13 cellular contexts compared by ENCODE assay signal in the genomic region with DNA sequence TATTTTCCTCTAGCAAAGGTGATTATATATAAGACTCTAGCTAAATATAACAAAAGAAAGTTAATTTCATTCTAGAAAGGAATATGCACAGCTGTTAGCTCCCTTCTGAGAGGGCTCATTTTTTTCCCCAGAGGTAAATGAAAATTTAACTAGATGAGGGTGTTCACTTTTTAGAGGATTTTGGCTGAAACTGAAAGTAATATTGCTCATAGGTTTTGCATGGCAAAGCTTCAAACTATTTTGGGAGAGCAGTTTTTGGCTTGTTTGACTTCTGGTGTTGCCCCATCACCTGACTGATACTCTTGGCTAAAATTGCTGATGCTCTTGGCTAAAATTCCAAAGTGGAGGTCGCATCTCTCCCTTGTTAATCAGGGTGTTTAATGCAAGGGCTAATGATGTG.
DNase-seq lines count a peak whose midpoint lies in the region; ATAC-seq and TF ChIP-seq lines count a peak whose summit lies in the region.
"Had no signal": no experiment of that assay in that cellular context is flagged by ENCODE, and none has a peak within 500 bp of the region (broad histone marks: within the 10 kb centered on the region; RNA-seq: fewer than 3 reads in every experiment).

No MANE protein-coding gene starts in this region.

- intact Hi-C loops in PC-3 (cut with micrococcal nuclease), result no loop called here
- intact Hi-C loops in gastrocnemius medialis (cut with DNase I; ENCODE audit: low total_unique reads), result no loop called here

- H3K4me3 ChIP-seq in PC-3 (ENCODE audit: low read length), result no peak overlapping the region
- no peak overlapping the region for H3K4me3 ChIP-seq in gastrocnemius medialis
- H3K4me3 ChIP-seq: skin epidermis had no signal

- no peak overlapping the region for H2AFZ ChIP-seq in PC-3 (ENCODE audit: low read length)

- CTCF ChIA-PET in PC-3 (lab: Charles Lee), result no interaction called here

- no peak overlapping the region for H3K9ac ChIP-seq in PC-3 (ENCODE audit: low read length)

- no TSS peak for BruUV-seq in PC-3 (replicated peaks; lab: Mats Ljungman, UMichigan)

- H3F3A ChIP-seq in PC-3 (ENCODE audit: low read length, unreplicated experiment), result no peaks in the 10 kb centered on the region

- POLR2A ChIA-PET in PC-3 (lab: Charles Lee; ENCODE audit: unreplicated experiment), result interaction anchor here (0.6 kb wide), 1 partner anchor 816 kb away, joined by 5 read pairs; no protein-coding TSS in a partner anchor

- no peaks in the 10 kb centered on the region for H3K9me2 ChIP-seq in PC-3 (replicated peaks; ENCODE audit: low read length)

- ATAC-seq in GM18519 (IDR thresholded peaks at IDR 0.05; ENCODE audit: low FRiP score, unreplicated experiment) (peak; percentile 86), GM21423 (IDR thresholded peaks at IDR 0.05; ENCODE audit: unreplicated experiment) (peak; percentile 90), HG03060 (IDR thresholded peaks at IDR 0.05; ENCODE audit: low read depth, unreplicated experiment) (peak; percentile 86), PC-3 (no peak), gastrocnemius medialis (no peak)

- H3K27ac ChIP-seq in PC-3 (ENCODE audit: low read length), result no peak overlapping the region
- no peak overlapping the region for H3K27ac ChIP-seq in gastrocnemius medialis
- H3K27ac ChIP-seq: skin epidermis had no signal

- H3K9me3 ChIP-seq in PC-3 (ENCODE audit: low read length), result no peaks in the 10 kb centered on the region
- H3K9me3 ChIP-seq in gastrocnemius medialis, result no peaks in the 10 kb centered on the region

- H3K36me3 ChIP-seq in PC-3 (ENCODE audit: low read depth, low read length), result no peaks in the 10 kb centered on the region
- no peaks in the 10 kb centered on the region for H3K36me3 ChIP-seq in gastrocnemius medialis

- no peak for TF ChIP-seq POLR2A in gastrocnemius medialis (IDR thresholded peaks at IDR 0.05)

- DNase-seq in NCI-H524 treated with DMSO at 0.1 percent for 48 hours (lab: John Stamatoyannopoulos, UW), result peak; percentile 52
- DNase-seq in PC-3, result no peak
- no peak for DNase-seq in NCI-H526 treated with DMSO at 0.1 percent for 48 hours (lab: John Stamatoyannopoulos, UW)
- DNase-seq in DMS 273 (lab: John Stamatoyannopoulos, UW; ENCODE audit: unreplicated experiment), result no peak
- no peak for DNase-seq in gastrocnemius medialis
- DNase-seq: activated CD4-positive, alpha-beta T cell treated with anti-CD3 and anti-CD28 coated beads for 48 hours; C1 segment of cervical spinal cord; naive B cell; NCI-H187 had no signal

- TF ChIP-seq CTCF in PC-3 (conservative IDR thresholded peaks at IDR 0.05; ENCODE audit: low read depth, low read length) (no peak), gastrocnemius medialis (IDR thresholded peaks at IDR 0.05 in 4 of 5, conservative IDR thresholded peaks at IDR 0.05 in 1 of 5) (no peak)

- H3K27me3 ChIP-seq in PC-3 (ENCODE audit: low read length) (no peaks in the 10 kb centered on the region), gastrocnemius medialis (no peaks in the 10 kb centered on the region)

- no peaks in the 10 kb centered on the region for H4K20me1 ChIP-seq in PC-3 (ENCODE audit: low read length)

- no peak overlapping the region for H3K4me2 ChIP-seq in PC-3 (ENCODE audit: low read length)

- in situ Hi-C loops in gastrocnemius medialis (cut with MboI; ENCODE audit: low sequenced_read_pairs in 4 of 4), result no loop called here

- no peaks in the 10 kb centered on the region for H3K79me2 ChIP-seq in PC-3 (ENCODE audit: low read length)

- no peaks in the 10 kb centered on the region for H3K4me1 ChIP-seq in PC-3 (ENCODE audit: insufficient read depth, low read length)
- H3K4me1 ChIP-seq in gastrocnemius medialis, result no peaks in the 10 kb centered on the region

Comparison
In these comparisons a context has a peak if more than half of its experiments do, and no peak if none do; other contexts are left out.
1. ATAC-seq: peak in GM18519 (single experiment), GM21423 (single experiment) and HG03060 (single experiment); none in PC-3 (single experiment) and gastrocnemius medialis (0 of 2).